ENCODE assay signal across 10 cellular contexts in genomic region chr9:129867138-129868032, GRCh38. TPM values are rescaled to one million over a fixed set of nuclear protein-coding genes. Genes with fewer than 3 reads are reported as not detected.
A peak's percentile ranks its signal among the peaks of the same experiment; 100 is the strongest.
DNase-seq lines count a peak whose midpoint lies in the region; ATAC-seq lines count a peak whose summit lies in the region.
"Had no signal": no experiment of that assay in that cellular context is flagged by ENCODE, and none has a peak within 500 bp of the region (broad histone marks: within the 10 kb centered on the region; RNA-seq: fewer than 3 reads in every experiment).

No MANE protein-coding gene starts in this region.

- H3K4me3 Mint-ChIP-seq in activated T-helper 17 cell treated with anti-CD3 and anti-CD28 coated beads, Interleukin-2, amount 50 U/mL, for 72 hours = peak overlapping the region; percentile 79
- H3K4me3 Mint-ChIP-seq in naive thymus-derived CD8-positive, alpha-beta T cell = peak overlapping the region; percentile 47 to 85 (median 74)

- peaks cover 52% of the 10 kb centered on the region for H3K36me3 Mint-ChIP-seq in activated T-helper 17 cell treated with anti-CD3 and anti-CD28 coated beads, Interleukin-2, amount 50 U/mL, for 72 hours (ENCODE audit: low read depth)
- peaks cover 0 to 37% (median 16%) of the 10 kb centered on the region in 3 donors for H3K36me3 Mint-ChIP-seq in naive thymus-derived CD8-positive, alpha-beta T cell

- H3K9me3 Mint-ChIP-seq in activated T-helper 17 cell treated with anti-CD3 and anti-CD28 coated beads, Interleukin-2, amount 50 U/mL, for 72 hours = no peaks in the 10 kb centered on the region
- H3K9me3 Mint-ChIP-seq in naive thymus-derived CD8-positive, alpha-beta T cell = no peaks in the 10 kb centered on the region

- peak; percentile 23 for DNase-seq in ELF-1 (ENCODE audit: low read depth, low spot score)
- DNase-seq in NAMALWA (ENCODE audit: low spot score) = peak; percentile 38
- DNase-seq in naive thymus-derived CD8-positive, alpha-beta T cell = peak in 3 of 10 donors; percentile 25 to 34 (median 32)
- DNase-seq in KG1 (lab: John Stamatoyannopoulos, UW) = no peak
- DNase-seq: DMS 273 treated with DMSO at 0.1 percent for 48 hours, lower lobe of right lung, NCI-H510A treated with DMSO at 0.1 percent for 48 hours had no signal

- peaks cover 37% of the 10 kb centered on the region for H3K4me1 Mint-ChIP-seq in activated T-helper 17 cell treated with anti-CD3 and anti-CD28 coated beads, Interleukin-2, amount 50 U/mL, for 72 hours
- H3K4me1 Mint-ChIP-seq in naive thymus-derived CD8-positive, alpha-beta T cell = peaks cover 34 to 91% (median 86%) of the 10 kb centered on the region in 4 donors

- peak overlapping the region; percentile 91 for H3K27ac Mint-ChIP-seq in activated T-helper 17 cell treated with anti-CD3 and anti-CD28 coated beads, Interleukin-2, amount 50 U/mL, for 72 hours
- H3K27ac Mint-ChIP-seq in naive thymus-derived CD8-positive, alpha-beta T cell = peak overlapping the region; percentile 86 to 97 (median 92)

- no peaks in the 10 kb centered on the region for H3K27me3 Mint-ChIP-seq in activated T-helper 17 cell treated with anti-CD3 and anti-CD28 coated beads, Interleukin-2, amount 50 U/mL, for 72 hours
- H3K27me3 Mint-ChIP-seq in naive thymus-derived CD8-positive, alpha-beta T cell = no peaks in the 10 kb centered on the region

- no peak for ATAC-seq in activated T-helper 17 cell treated with anti-CD3 and anti-CD28 coated beads, Interleukin-2, amount 50 U/mL, for 72 hours (replicated peaks)
- ATAC-seq in naive thymus-derived CD8-positive, alpha-beta T cell = no peak
- no peak for ATAC-seq in GM21515 (IDR thresholded peaks at IDR 0.05; ENCODE audit: unreplicated experiment)
- no peak for ATAC-seq in HG02759 (IDR thresholded peaks at IDR 0.05; ENCODE audit: unreplicated experiment)

- POLR2A ChIA-PET in naive thymus-derived CD8-positive, alpha-beta T cell (lab: Charles Lee) = interaction anchor here (0.9 to 11.9 kb wide), 8 partner anchors 12 to 175 kb away, joined by 3 to 253 read pairs (median 14); partner anchors contain the start of genes C9orf78, FNBP1 and USP20

RNA-seq across cellular contexts. Expression of gene USP20, which starts 32.1 kb away (rescaled TPM):
- total RNA-seq in activated T-helper 17 cell treated with anti-CD3 and anti-CD28 coated beads, Interleukin-2, amount 50 U/mL, for 72 hours = 10 to 100 TPM; 50.1 to 52.5 TPM
- total RNA-seq in naive thymus-derived CD8-positive, alpha-beta T cell = 100 to 1,000 TPM; 117 to 124 TPM
- 10 to 100 TPM; 37.1 to 76.4 (median 49.4) TPM for polyA plus RNA-seq in naive thymus-derived CD8-positive, alpha-beta T cell

RNA-seq across cellular contexts. Expression of gene C9orf78, which starts 32.3 kb away (rescaled TPM):
- total RNA-seq in activated T-helper 17 cell treated with anti-CD3 and anti-CD28 coated beads, Interleukin-2, amount 50 U/mL, for 72 hours = 10 to 100 TPM; 23.4 to 73.3 TPM
- total RNA-seq in naive thymus-derived CD8-positive, alpha-beta T cell = 100 to 1,000 TPM in 1 of 2 experiments, 10 to 100 TPM in 1; 98.7 to 104 TPM
- 100 to 1,000 TPM; 191 to 242 (median 222) TPM for polyA plus RNA-seq in naive thymus-derived CD8-positive, alpha-beta T cell

RNA-seq across cellular contexts. Expression of gene TOR1A, which starts 43.4 kb away (rescaled TPM):
- total RNA-seq in activated T-helper 17 cell treated with anti-CD3 and anti-CD28 coated beads, Interleukin-2, amount 50 U/mL, for 72 hours = 10 to 100 TPM; 27.3 to 51.7 TPM
- total RNA-seq in naive thymus-derived CD8-positive, alpha-beta T cell = 10 to 100 TPM; 33.4 to 34.3 TPM
- polyA plus RNA-seq in naive thymus-derived CD8-positive, alpha-beta T cell = 10 to 100 TPM; 42.6 to 55.0 (median 47.1) TPM
